In genomic region chr17:5618511-5618910, GRCh38 we compare ENCODE assay signal across 34 cellular contexts. TPM values are rescaled to one million over a fixed set of nuclear protein-coding genes. Genes with fewer than 3 reads are reported as not detected.
DNase-seq lines count a peak whose midpoint lies in the region; ATAC-seq, FAIRE-seq and TF ChIP-seq lines count a peak whose summit lies in the region.
"Had no signal": no experiment of that assay in that cellular context is flagged by ENCODE, and none has a peak within 500 bp of the region (broad histone marks: within the 10 kb centered on the region; RNA-seq: fewer than 3 reads in every experiment).

No MANE protein-coding gene starts in this region.

- H3K27ac ChIP-seq in Panc1 (ENCODE audit: low read length) (no peak overlapping the region), Karpas-422 (ENCODE audit: low read length) (no peak overlapping the region)
- H3K27ac ChIP-seq: esophagus muscularis mucosa, GM23248, left lung, neural progenitor cell, pancreas, Peyer's patch, skin epidermis, upper lobe of left lung had no signal

- DNase-seq in SHP77 treated with DMSO at 0.1 percent for 48 hours (lab: John Stamatoyannopoulos, UW) (peak; percentile 4), SHP77 (lab: John Stamatoyannopoulos, UW) (no peak), LNCaP clone FGC (ENCODE audit: low read depth) (peak; percentile 64), Panc1 (ENCODE audit: low read depth, low spot score) (peak; percentile 13), Calu3 (no peak), frontal cortex (ENCODE audit: low spot score in 2 of 2) (no peak), Karpas-422 (no peak)
- no peak for DNase-seq in activated CD4-positive, alpha-beta T cell treated with anti-CD3 and anti-CD28 coated beads for 1 hour
- DNase-seq: activated CD4-positive, alpha-beta memory T cell treated with anti-CD3 and anti-CD28 coated beads, Interleukin-2, amount 10 ng/mL, durations not matched to agents 7 days and 5 days; activated naive CD4-positive, alpha-beta T cell treated with anti-CD3 and anti-CD28 coated beads, Interleukin-2, amount 10 ng/mL, durations not matched to agents 7 days and 5 days; amniotic stem cell; CD4-positive, alpha-beta T cell; cerebellar nuclear complex; DMS 273 treated with DMSO at 0.1 percent for 48 hours; foreskin fibroblast; GDM1; GM23248; head of caudate nucleus; islet precursor cell; KG1; left lung; mesendoderm; NCI-H510A; pancreas; Peyer's patch; retina; SIG-M5; stimulated activated naive B cell treated with anti-CD40 and anti-IgM and Interleukin-4, amounts not matched to agents 10 μg/mL and 1 μg/mL and 100 μg/mL, for 72 hours; substantia nigra had no signal

- H3K27me3 ChIP-seq in Panc1 (ENCODE audit: control insufficient read depth, insufficient read depth, low read length) (0 out of 2 replicates have a peak, but pooled peaks cover 2% of the 10 kb centered on the region), Karpas-422 (ENCODE audit: low read length) (no peaks in the 10 kb centered on the region)
- H3K27me3 ChIP-seq: neural progenitor cell, Peyer's patch, upper lobe of left lung had no signal

- H3K9me3 Mint-ChIP-seq in Calu3 (ENCODE audit: low read depth, unreplicated experiment): no peaks in the 10 kb centered on the region
- H3K9me3 Mint-ChIP-seq: activated CD4-positive, alpha-beta memory T cell treated with anti-CD3 and anti-CD28 coated beads, Interleukin-2, amount 10 ng/mL, durations not matched to agents 7 days and 5 days; activated naive CD4-positive, alpha-beta T cell treated with anti-CD3 and anti-CD28 coated beads, Interleukin-2, amount 10 ng/mL, durations not matched to agents 7 days and 5 days; brain; CD4-positive, alpha-beta T cell; neural progenitor cell; stimulated activated naive B cell treated with anti-CD40 and anti-IgM and Interleukin-4, amounts not matched to agents 10 μg/mL and 1 μg/mL and 100 μg/mL, for 72 hours had no signal

- intact Hi-C loops in Panc1 (cut with micrococcal nuclease; ENCODE audit: unreplicated experiment) (no loop called here), Calu3 (cut with micrococcal nuclease; ENCODE audit: unreplicated experiment) (no loop called here)

- H3K4me2 ChIP-seq in Karpas-422 (ENCODE audit: low read depth, low read length, poor library complexity, severe bottlenecking): no peak overlapping the region
- H3K4me2 ChIP-seq: neural progenitor cell had no signal

- no peaks in the 10 kb centered on the region for H3K4me1 Mint-ChIP-seq in Calu3 (ENCODE audit: low read depth, unreplicated experiment)
- H3K4me1 Mint-ChIP-seq: activated CD4-positive, alpha-beta memory T cell treated with anti-CD3 and anti-CD28 coated beads, Interleukin-2, amount 10 ng/mL, durations not matched to agents 7 days and 5 days; activated naive CD4-positive, alpha-beta T cell treated with anti-CD3 and anti-CD28 coated beads, Interleukin-2, amount 10 ng/mL, durations not matched to agents 7 days and 5 days had no signal

- H3K9me3 ChIP-seq in Panc1 (ENCODE audit: control insufficient read depth, insufficient read depth, low read depth, low read length): no peaks in the 10 kb centered on the region
- no peaks in the 10 kb centered on the region for H3K9me3 ChIP-seq in Karpas-422 (ENCODE audit: low read length)
- H3K9me3 ChIP-seq: esophagus muscularis mucosa, left lung, pancreas, Peyer's patch, upper lobe of left lung had no signal

- H3K4me3 Mint-ChIP-seq in Calu3 (ENCODE audit: low read depth, unreplicated experiment): no peak overlapping the region
- H3K4me3 Mint-ChIP-seq: activated CD4-positive, alpha-beta memory T cell treated with anti-CD3 and anti-CD28 coated beads, Interleukin-2, amount 10 ng/mL, durations not matched to agents 7 days and 5 days; activated naive CD4-positive, alpha-beta T cell treated with anti-CD3 and anti-CD28 coated beads, Interleukin-2, amount 10 ng/mL, durations not matched to agents 7 days and 5 days; brain; CD4-positive, alpha-beta T cell; neural progenitor cell; stimulated activated naive B cell treated with anti-CD40 and anti-IgM and Interleukin-4, amounts not matched to agents 10 μg/mL and 1 μg/mL and 100 μg/mL, for 72 hours had no signal

- no peaks in the 10 kb centered on the region for H3K36me3 Mint-ChIP-seq in Calu3 (ENCODE audit: insufficient read depth, unreplicated experiment)
- H3K36me3 Mint-ChIP-seq: activated naive CD4-positive, alpha-beta T cell treated with anti-CD3 and anti-CD28 coated beads, Interleukin-2, amount 10 ng/mL, durations not matched to agents 7 days and 5 days; brain; neural progenitor cell; stimulated activated naive B cell treated with anti-CD40 and anti-IgM and Interleukin-4, amounts not matched to agents 10 μg/mL and 1 μg/mL and 100 μg/mL, for 72 hours had no signal

- H4K20me1 ChIP-seq in Karpas-422 (ENCODE audit: insufficient read depth, low read depth, low read length): no peaks in the 10 kb centered on the region

- H3K36me3 ChIP-seq in Panc1 (ENCODE audit: control insufficient read depth, insufficient read depth, low read length) (no peaks in the 10 kb centered on the region), Karpas-422 (ENCODE audit: insufficient read depth, low read length) (no peaks in the 10 kb centered on the region)
- H3K36me3 ChIP-seq: esophagus muscularis mucosa, left lung, neural progenitor cell, pancreas, Peyer's patch, upper lobe of left lung had no signal

- H3K27me3 Mint-ChIP-seq in Calu3 (ENCODE audit: unreplicated experiment): peaks cover 73% of the 10 kb centered on the region
- H3K27me3 Mint-ChIP-seq: brain had no signal

- H3K9ac ChIP-seq in Karpas-422 (ENCODE audit: low read length): no peak overlapping the region
- H3K9ac ChIP-seq: GM23248, neural progenitor cell had no signal

- POLR2A ChIA-PET in Panc1 (lab: Charles Lee): no interaction called here

- H3K4me1 ChIP-seq in Panc1 (ENCODE audit: control insufficient read depth, insufficient read depth, low read length) (no peaks in the 10 kb centered on the region), Karpas-422 (ENCODE audit: low read length) (no peaks in the 10 kb centered on the region)
- H3K4me1 ChIP-seq: esophagus muscularis mucosa, left lung, neural progenitor cell, pancreas, Peyer's patch, upper lobe of left lung had no signal

- H3K9me2 ChIP-seq in Karpas-422 (replicated peaks; ENCODE audit: insufficient read depth, low read length): no peaks in the 10 kb centered on the region

- no peak overlapping the region for H3K27ac Mint-ChIP-seq in Calu3 (ENCODE audit: unreplicated experiment)
- H3K27ac Mint-ChIP-seq: activated CD4-positive, alpha-beta memory T cell treated with anti-CD3 and anti-CD28 coated beads, Interleukin-2, amount 10 ng/mL, durations not matched to agents 7 days and 5 days; activated naive CD4-positive, alpha-beta T cell treated with anti-CD3 and anti-CD28 coated beads, Interleukin-2, amount 10 ng/mL, durations not matched to agents 7 days and 5 days; brain; CD4-positive, alpha-beta T cell; neural progenitor cell; stimulated activated naive B cell treated with anti-CD40 and anti-IgM and Interleukin-4, amounts not matched to agents 10 μg/mL and 1 μg/mL and 100 μg/mL, for 72 hours had no signal

- CTCF ChIA-PET in Panc1 (lab: Charles Lee) (no interaction called here), Calu3 (lab: Charles Lee) (no interaction called here)

- TF ChIP-seq CTCF in LNCaP clone FGC (IDR thresholded peaks at IDR 0.05; ENCODE audit: control insufficient read depth, extremely low read depth, insufficient read depth): no peak
- no peak for TF ChIP-seq CTCF in Panc1 (IDR thresholded peaks at IDR 0.05)
- no peak for TF ChIP-seq CTCF in Calu3 (IDR thresholded peaks at IDR 0.05; ENCODE audit: unreplicated experiment)

- H3K4me3 ChIP-seq in LNCaP clone FGC (ENCODE audit: low read depth, low read length) (no peak overlapping the region), Panc1 (ENCODE audit: low read depth in 2 of 2, low read length in 2 of 2) (no peak overlapping the region), Karpas-422 (ENCODE audit: low read length) (no peak overlapping the region)
- H3K4me3 ChIP-seq: esophagus muscularis mucosa, GM23248, left lung, neural progenitor cell, pancreas, Peyer's patch, skin epidermis, upper lobe of left lung had no signal

- FAIRE-seq in frontal cortex (lab: Jason Lieb, UNC): no peak
- FAIRE-seq: pancreas had no signal

- ATAC-seq in Panc1: no peak
- ATAC-seq: left lung; pancreas; stimulated activated naive B cell treated with anti-CD40 and anti-IgM and Interleukin-4, amounts not matched to agents 10 μg/mL and 1 μg/mL and 100 μg/mL, for 72 hours had no signal

- H2AFZ ChIP-seq in Karpas-422 (ENCODE audit: low read length): no peak overlapping the region
- H2AFZ ChIP-seq: GM23248, neural progenitor cell had no signal

- BruUV-seq in Panc1 (replicated peaks; lab: Mats Ljungman, UMichigan) (no TSS peak), Calu3 (replicated peaks; lab: Mats Ljungman, UMichigan) (no TSS peak)

- in situ Hi-C loops in Panc1 (cut with HindIII; ENCODE audit: low pct_unique_long_range_greater_than_20kb, low sequenced_read_pairs): no loop called here

- no peaks in the 10 kb centered on the region for H3K79me2 ChIP-seq in Karpas-422 (ENCODE audit: low read length)

RNA-seq across cellular contexts. Expression of gene NLRP1, which starts 34.2 kb away (rescaled TPM):
- total RNA-seq in Panc1 (2021; ENCODE audit: unreplicated experiment) (0.57 TPM), Calu3 (2022) (0.57 and 1.2 TPM in 2 replicates), frontal cortex (85.6 TPM)
- polyA plus RNA-seq in Panc1 (2012; ENCODE audit: insufficient read length): 0.28 TPM
- total RNA-seq in Karpas-422 (2014; rRNA removed; shearing (Covaris generic); ENCODE audit: low replicate concordance): 1.2 and 1.5 TPM in 2 replicates

Comparison
In these comparisons a context has a peak if more than half of its experiments do, and no peak if none do; other contexts are left out.
1. DNase-seq: peak in SHP77 treated with DMSO at 0.1 percent for 48 hours (single experiment), LNCaP clone FGC (single experiment) and Panc1 (single experiment); none in SHP77 (0 of 2), Calu3 (single experiment), activated CD4-positive, alpha-beta T cell treated with anti-CD3 and anti-CD28 coated beads for 1 hour (single experiment), frontal cortex (0 of 2) and Karpas-422 (single experiment).
2. RNA of gene NLRP1, which starts 34.2 kb away (total RNA-seq): 85.6 TPM in frontal cortex (single experiment); 1.2 to 1.5 TPM in Karpas-422, 0.57 to 1.2 TPM in Calu3 and 0.57 TPM in Panc1 (single experiment); every median in the first group is over 10 times any median in the second.